25 cellular contexts compared by ENCODE assay signal in genomic region chr5:6228257-6229250, GRCh38.
"Had no signal": no experiment of that assay in that cellular context is flagged by ENCODE, and none has a peak within 500 bp of the region (broad histone marks: within the 10 kb centered on the region; RNA-seq: fewer than 3 reads in every experiment).

No MANE protein-coding gene starts in this region.

- ATAC-seq: activated T-cell treated with anti-CD3 and anti-CD28 coated beads, Interleukin-2, amount 50 U/mL, for 72 hours; body of pancreas; esophagus mucosa; left lung; naive thymus-derived CD4-positive, alpha-beta T cell had no signal

- H3K9me3 Mint-ChIP-seq: activated naive CD4-positive, alpha-beta T cell treated with anti-CD3 and anti-CD28 coated beads, Interleukin-2, amount 10 ng/mL, durations not matched to agents 7 days and 5 days; activated T-cell treated with anti-CD3 and anti-CD28 coated beads, Interleukin-2, amount 50 U/mL, for 72 hours; neural crest cell had no signal

- H3K27me3 Mint-ChIP-seq: activated naive CD4-positive, alpha-beta T cell treated with anti-CD3 and anti-CD28 coated beads, Interleukin-2, amount 10 ng/mL, durations not matched to agents 7 days and 5 days; dendritic cell treated with granulocyte-macrophage colony-stimulating factor and Interleukin-4, amounts not matched to agents 40 ng/mL and 50 ng/mL, for 4 days had no signal

- H3K4me1 ChIP-seq: body of pancreas, left lung, upper lobe of left lung had no signal

- H3K9me3 ChIP-seq: body of pancreas, left lung, upper lobe of left lung had no signal

- H3K27ac ChIP-seq: body of pancreas, cardiac muscle cell, left lung, upper lobe of left lung had no signal

- H3K4me3 ChIP-seq: body of pancreas, cardiac muscle cell, left lung, lung, upper lobe of left lung had no signal

- H3K4me1 Mint-ChIP-seq: activated naive CD4-positive, alpha-beta T cell treated with anti-CD3 and anti-CD28 coated beads, Interleukin-2, amount 10 ng/mL, durations not matched to agents 7 days and 5 days; naive thymus-derived CD4-positive, alpha-beta T cell; neural crest cell had no signal

- DNase-seq: activated CD4-positive, alpha-beta T cell treated with anti-CD3 and anti-CD28 coated beads for 4 hours; activated CD4-positive, alpha-beta T cell treated with anti-CD3 and anti-CD28 coated beads, Interleukin-2, amount 50 U/mL, for 48 hours; activated CD4-positive, CD25-positive, alpha-beta regulatory T cell; activated effector memory CD4-positive, alpha-beta T cell treated with anti-CD3 and anti-CD28 coated beads, Interleukin-2, amount 50 U/mL, for 16 hours; activated naive CD4-positive, alpha-beta T cell treated with anti-CD3 and anti-CD28 coated beads, Interleukin-2, amount 10 ng/mL, durations not matched to agents 7 days and 5 days; activated T-cell treated with anti-CD3 and anti-CD28 coated beads, Interleukin-2, amount 50 U/mL, for 72 hours; amygdala; body of pancreas; effector CD8-positive, alpha-beta T cell; hippocampal formation; kidney glomerular epithelial cell; left lung; naive thymus-derived CD4-positive, alpha-beta T cell; posterior cingulate gyrus; retina; stimulated activated CD4-positive, alpha-beta T cell treated with anti-CD3 and anti-CD28 coated beads, Interleukin-2, amount 100 ng/mL, for 48 hours; stimulated activated CD8-positive, alpha-beta memory T cell treated with anti-CD3 and anti-CD28 coated beads, Interleukin-4, amount 100 ng/mL, for 48 hours; stimulated activated naive CD4-positive, alpha-beta T cell; T1000 had no signal

- H3K36me3 ChIP-seq: cardiac muscle cell, left lung, upper lobe of left lung had no signal

- H3K4me3 Mint-ChIP-seq: activated naive CD4-positive, alpha-beta T cell treated with anti-CD3 and anti-CD28 coated beads, Interleukin-2, amount 10 ng/mL, durations not matched to agents 7 days and 5 days; activated T-cell treated with anti-CD3 and anti-CD28 coated beads, Interleukin-2, amount 50 U/mL, for 72 hours; dendritic cell treated with granulocyte-macrophage colony-stimulating factor and Interleukin-4, amounts not matched to agents 40 ng/mL and 50 ng/mL, for 4 days; naive thymus-derived CD4-positive, alpha-beta T cell; neural crest cell had no signal

- H3K27ac Mint-ChIP-seq: activated naive CD4-positive, alpha-beta T cell treated with anti-CD3 and anti-CD28 coated beads, Interleukin-2, amount 10 ng/mL, durations not matched to agents 7 days and 5 days; activated T-cell treated with anti-CD3 and anti-CD28 coated beads, Interleukin-2, amount 50 U/mL, for 72 hours; dendritic cell treated with granulocyte-macrophage colony-stimulating factor and Interleukin-4, amounts not matched to agents 40 ng/mL and 50 ng/mL, for 4 days; naive thymus-derived CD4-positive, alpha-beta T cell had no signal

- H3K36me3 Mint-ChIP-seq: activated naive CD4-positive, alpha-beta T cell treated with anti-CD3 and anti-CD28 coated beads, Interleukin-2, amount 10 ng/mL, durations not matched to agents 7 days and 5 days; naive thymus-derived CD4-positive, alpha-beta T cell had no signal
